ENCODE assay signal across 1 cellular context in genomic region chr15:35545825-35546580, GRCh38.
TF ChIP-seq lines count a peak whose summit lies in the region.

DPH6 (minus strand) TSS chr15:35546165; CDS start chr15:35546141, 24 bp downstream.

TF ChIP-seq in HepG2, 621 proteins besides CTCF, POLR2A, EP300 and RAD21 (continued from another document):
- TF ChIP-seq HMGXB4 (CRISPR knock-in tag; IDR thresholded peaks at IDR 0.05; ENCODE audit: borderline replicate concordance in 1 of 2, low read depth in 1 of 2) (peak; percentile 70 to 76), SP1 (IDR thresholded peaks at IDR 0.05) (no peak), SP1 (CRISPR knock-in tag; IDR thresholded peaks at IDR 0.05) (0 out of 2 replicates have a peak, but pooled peaks have one; percentile 28), NFYB (CRISPR knock-in tag; IDR thresholded peaks at IDR 0.05) (0 out of 2 replicates have a peak, but pooled peaks have one; percentile 8), CERS6 (CRISPR knock-in tag; IDR thresholded peaks at IDR 0.05) (peak; percentile 66; the same call in 1 of the 2 replicates), PHB2 (IDR thresholded peaks at IDR 0.05; ENCODE audit: partially characterized antibody) (no peak), ZMYM4 (CRISPR knock-in tag; IDR thresholded peaks at IDR 0.05) (peak; percentile 90), PREB (CRISPR knock-in tag; IDR thresholded peaks at IDR 0.05) (no peak), ZNF879 (CRISPR knock-in tag; IDR thresholded peaks at IDR 0.05) (peak; percentile 84; the same call in 1 of the 2 replicates), ZFY (CRISPR knock-in tag; IDR thresholded peaks at IDR 0.05) (peak; percentile 92), ZNF275 (CRISPR knock-in tag; IDR thresholded peaks at IDR 0.05; ENCODE audit: borderline replicate concordance) (0 out of 2 replicates have a peak, but pooled peaks have one; percentile 50), ZNF362 (CRISPR knock-in tag; IDR thresholded peaks at IDR 0.05; ENCODE audit: borderline replicate concordance) (no peak), ZBTB7B (CRISPR knock-in tag; IDR thresholded peaks at IDR 0.05) (peak; percentile 19; the same call in 1 of the 2 replicates), KDM5A (IDR thresholded peaks at IDR 0.05; ENCODE audit: borderline replicate concordance, low read length) (peak; percentile 56; the same call in 1 of the 2 replicates), ZNF10 (CRISPR knock-in tag; IDR thresholded peaks at IDR 0.05; ENCODE audit: borderline replicate concordance, low read depth) (no peak), SP5 (CRISPR knock-in tag; IDR thresholded peaks at IDR 0.05; ENCODE audit: borderline replicate concordance, low read depth) (no peak), RNF2 (conservative IDR thresholded peaks at IDR 0.05; ENCODE audit: low read depth) (peak; percentile 93), KLF9 (CRISPR knock-in tag; IDR thresholded peaks at IDR 0.05; ENCODE audit: low read depth) (no peak), TFDP1 (CRISPR knock-in tag; IDR thresholded peaks at IDR 0.05; ENCODE audit: borderline replicate concordance) (peak; percentile 91), ZNF547 (CRISPR knock-in tag; IDR thresholded peaks at IDR 0.05) (0 out of 2 replicates have a peak, but pooled peaks have one; percentile 24), MBNL3 (CRISPR knock-in tag; conservative IDR thresholded peaks at IDR 0.05) (0 out of 2 replicates have a peak, but pooled peaks have one; percentile 29), KAT7 (CRISPR knock-in tag; IDR thresholded peaks at IDR 0.05; ENCODE audit: borderline replicate concordance) (peak; percentile 76; the same call in 1 of the 2 replicates), HINFP (CRISPR knock-in tag; IDR thresholded peaks at IDR 0.05; ENCODE audit: low read depth) (peak; percentile 96; the same call in 1 of the 2 replicates), ZNF614 (CRISPR knock-in tag; IDR thresholded peaks at IDR 0.05; ENCODE audit: borderline replicate concordance) (no peak), ZNF616 (CRISPR knock-in tag; IDR thresholded peaks at IDR 0.05; ENCODE audit: low read depth) (peak; percentile 77; the same call in 1 of the 2 replicates), AGO1 (IDR thresholded peaks at IDR 0.05; ENCODE audit: low read depth, low read length, poor library complexity, severe bottlenecking) (peak; percentile 20), ZNF619 (CRISPR knock-in tag; IDR thresholded peaks at IDR 0.05) (no peak), ZNF780A (CRISPR knock-in tag; IDR thresholded peaks at IDR 0.05) (no peak)
